In the genomic region with DNA sequence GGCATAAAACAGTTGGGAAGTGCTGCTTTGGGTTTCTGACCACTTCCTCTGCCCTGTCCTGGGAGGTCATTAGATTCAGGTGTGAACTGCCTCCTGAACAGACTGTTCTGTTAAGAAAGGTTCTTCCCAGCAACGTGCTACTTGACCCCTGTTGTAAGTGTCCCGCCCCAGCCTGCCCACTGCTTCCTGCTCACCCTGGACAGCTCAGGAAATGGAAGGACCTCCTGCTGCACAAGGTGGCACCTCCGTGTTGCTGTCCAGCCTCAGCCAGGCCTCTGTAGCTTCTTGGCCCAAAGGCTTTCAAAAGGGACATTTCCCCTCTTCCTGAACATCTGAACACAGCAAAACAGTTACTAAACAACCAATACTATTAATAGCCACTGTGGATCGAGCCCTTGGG, we compare ENCODE assay signal across 22 cellular contexts. TPM values are rescaled to one million over a fixed set of nuclear protein-coding genes. Genes with fewer than 3 reads are reported as not detected.
"Had no signal": no experiment of that assay in that cellular context is flagged by ENCODE, and none has a peak within 500 bp of the region (broad histone marks: within the 10 kb centered on the region; RNA-seq: fewer than 3 reads in every experiment).

No MANE protein-coding gene starts in this region.

- H3K79me2 ChIP-seq: hepatocyte had no signal

- H3K27ac ChIP-seq: hepatocyte, psoas muscle, stomach had no signal

- H3K4me1 ChIP-seq: psoas muscle had no signal

- H3K4me3 ChIP-seq: hepatocyte, lung, psoas muscle, stomach had no signal

- H2AFZ ChIP-seq: hepatocyte had no signal

- H3K27me3 Mint-ChIP-seq: activated naive CD8-positive, alpha-beta T cell treated with anti-CD3 and anti-CD28 coated beads for 36 hours; effector memory CD8-positive, alpha-beta T cell had no signal

- H3K36me3 Mint-ChIP-seq: activated naive CD8-positive, alpha-beta T cell treated with anti-CD3 and anti-CD28 coated beads for 36 hours had no signal

- H3K9me3 ChIP-seq: psoas muscle, stomach had no signal

- H3K4me3 Mint-ChIP-seq: activated naive CD8-positive, alpha-beta T cell treated with anti-CD3 and anti-CD28 coated beads for 36 hours; activated T-helper 1 cell treated with anti-CD3 and anti-CD28 coated beads, Interleukin-12 subunit alpha, Interleukin-12 subunit beta, Interleukin-2, Interleukin-4 antibody, amounts not matched to agents 30 ng/mL and 10 ng/mL and 1 ng/mL, durations not matched to agents 14 hours and 24 hours and 36 hours; dendritic cell treated with granulocyte-macrophage colony-stimulating factor and Interleukin-4, amounts not matched to agents 40 ng/mL and 50 ng/mL, for 4 days; effector memory CD8-positive, alpha-beta T cell; nephron progenitor cell had no signal

- H3K27ac Mint-ChIP-seq: activated naive CD8-positive, alpha-beta T cell treated with anti-CD3 and anti-CD28 coated beads for 36 hours; activated T-helper 1 cell treated with anti-CD3 and anti-CD28 coated beads, Interleukin-12 subunit alpha, Interleukin-12 subunit beta, Interleukin-2, Interleukin-4 antibody, amounts not matched to agents 30 ng/mL and 10 ng/mL and 1 ng/mL, durations not matched to agents 14 hours and 24 hours and 36 hours; dendritic cell treated with granulocyte-macrophage colony-stimulating factor and Interleukin-4, amounts not matched to agents 40 ng/mL and 50 ng/mL, for 4 days; nephron progenitor cell had no signal

- H3K27me3 ChIP-seq: hepatocyte, stomach had no signal

- H3K4me1 Mint-ChIP-seq: activated naive CD8-positive, alpha-beta T cell treated with anti-CD3 and anti-CD28 coated beads for 36 hours had no signal

- H3K36me3 ChIP-seq: stomach had no signal

- H3K9me3 Mint-ChIP-seq: activated naive CD8-positive, alpha-beta T cell treated with anti-CD3 and anti-CD28 coated beads for 36 hours; activated T-helper 1 cell treated with anti-CD3 and anti-CD28 coated beads, Interleukin-12 subunit alpha, Interleukin-12 subunit beta, Interleukin-2, Interleukin-4 antibody, amounts not matched to agents 30 ng/mL and 10 ng/mL and 1 ng/mL, durations not matched to agents 14 hours and 24 hours and 36 hours; dendritic cell treated with granulocyte-macrophage colony-stimulating factor and Interleukin-4, amounts not matched to agents 40 ng/mL and 50 ng/mL, for 4 days; effector memory CD8-positive, alpha-beta T cell; nephron progenitor cell had no signal

- DNase-seq: activated CD4-positive, alpha-beta T cell treated with anti-CD3 and anti-CD28 coated beads for 1 hour; activated CD4-positive, alpha-beta T cell treated with anti-CD3 and anti-CD28 coated beads, Interleukin-2, amount 50 U/mL, for 4 hours; activated naive CD8-positive, alpha-beta T cell treated with anti-CD3 and anti-CD28 coated beads for 36 hours; activated T-cell treated with anti-CD3 and anti-CD28 coated beads for 4 hours; amniotic stem cell; effector memory CD8-positive, alpha-beta T cell; foreskin fibroblast; islet precursor cell; midbrain; nephron progenitor cell; right cardiac atrium; small intestine; stimulated activated CD4-positive, alpha-beta T cell treated with anti-CD3 and anti-CD28 coated beads, Interleukin-15, amount 100 ng/mL, for 24 hours; stimulated activated CD4-positive, alpha-beta T cell treated with anti-CD3 and anti-CD28 coated beads, Interleukin-2, amount 100 ng/mL, for 48 hours; stomach; T1000 had no signal

- H3K4me2 ChIP-seq: hepatocyte had no signal

- ATAC-seq: effector memory CD8-positive, alpha-beta T cell; right cardiac atrium had no signal

RNA-seq across cellular contexts. Expression of a gene that starts 5.3 kb away (rescaled TPM):
- total RNA-seq: glomerular endothelial cell had no signal
